ENCODE assay signal across 1 cellular context in the genomic region with DNA sequence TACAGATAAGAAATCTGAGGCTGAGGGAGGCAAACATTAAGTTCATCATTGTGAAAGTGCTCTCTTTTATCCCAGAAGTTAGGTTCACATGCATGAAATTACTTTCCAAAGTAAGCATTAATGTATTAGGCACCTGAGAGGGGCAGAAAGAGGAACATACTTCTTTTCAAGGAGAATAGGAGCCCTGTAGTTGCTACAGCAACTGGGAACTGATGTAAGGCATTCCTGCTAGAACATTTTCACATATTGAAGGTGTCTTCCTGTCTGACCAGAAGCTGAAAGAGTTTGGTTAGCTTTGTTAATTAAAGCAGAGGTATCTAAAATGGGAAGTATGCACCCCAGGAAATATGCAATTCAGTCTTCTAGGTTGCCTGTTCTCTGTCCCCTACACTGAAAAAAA.
TF ChIP-seq lines count a peak whose summit lies in the region.

No MANE protein-coding gene starts in this region.

TF ChIP-seq in GM23338, 12 proteins besides CTCF, POLR2A, EP300 and RAD21 (continued from another document):
- TF ChIP-seq EZH2phosphoT487 (IDR thresholded peaks at IDR 0.05; ENCODE audit: unreplicated experiment) (no peak), EZH2 (IDR thresholded peaks at IDR 0.05; ENCODE audit: low read depth, unreplicated experiment) (no peak)
